ENCODE assay signal across 1 cellular context in the genomic region with DNA sequence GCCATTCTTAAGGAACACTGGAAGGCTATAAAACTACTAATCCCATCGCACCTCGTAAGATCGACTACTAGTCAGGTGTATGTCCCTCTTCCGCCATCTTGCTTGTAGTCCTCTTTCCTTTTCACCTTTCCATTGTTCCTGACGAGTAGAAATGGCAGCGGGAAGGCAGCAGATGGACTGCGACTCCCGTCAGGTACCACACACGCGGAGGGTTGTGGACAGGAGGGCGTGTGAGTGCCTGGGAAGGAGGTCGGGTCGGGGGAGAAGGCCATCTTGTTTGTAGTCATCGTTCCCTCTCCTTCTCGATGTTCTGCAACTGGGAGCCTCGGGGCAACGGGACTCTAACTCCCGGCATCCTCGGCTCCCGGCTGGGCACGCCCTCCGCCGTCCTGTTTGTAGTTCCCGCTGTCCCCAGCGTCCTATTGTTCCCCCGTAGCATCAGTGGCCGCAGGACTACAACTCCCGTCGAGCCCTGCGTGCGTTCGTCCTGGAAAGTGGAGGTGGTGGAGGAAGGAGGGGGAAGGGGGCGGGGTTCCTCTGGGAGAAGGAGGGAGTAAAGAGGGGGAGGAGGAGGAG.
TF ChIP-seq lines count a peak whose summit lies in the region.

No MANE protein-coding gene starts in this region.

TF ChIP-seq in K562, 482 proteins besides CTCF, POLR2A, EP300 and RAD21 (continued from another document and continues in another):
- TF ChIP-seq, protein P1, sequence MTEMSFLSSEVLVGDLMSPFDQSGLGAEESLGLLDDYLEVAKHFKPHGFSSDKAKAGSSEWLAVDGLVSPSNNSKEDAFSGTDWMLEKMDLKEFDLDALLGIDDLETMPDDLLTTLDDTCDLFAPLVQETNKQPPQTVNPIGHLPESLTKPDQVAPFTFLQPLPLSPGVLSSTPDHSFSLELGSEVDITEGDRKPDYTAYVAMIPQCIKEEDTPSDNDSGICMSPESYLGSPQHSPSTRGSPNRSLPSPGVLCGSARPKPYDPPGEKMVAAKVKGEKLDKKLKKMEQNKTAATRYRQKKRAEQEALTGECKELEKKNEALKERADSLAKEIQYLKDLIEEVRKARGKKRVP (CRISPR knock-in tag; IDR thresholded peaks at IDR 0.05): peak; percentile 65
- TF ChIP-seq RBM22 (IDR thresholded peaks at IDR 0.05; ENCODE audit: low read depth, low read length, poor library complexity, severe bottlenecking) (no peak), HNRNPL (IDR thresholded peaks at IDR 0.05; ENCODE audit: low read depth, low read length) (no peak), ZNF76 (CRISPR knock-in tag; IDR thresholded peaks at IDR 0.05; ENCODE audit: borderline replicate concordance) (no peak; the same call in 1 of the 2 replicates), HNRNPLL (IDR thresholded peaks at IDR 0.05; ENCODE audit: low read depth, low read length, poor library complexity, severe bottlenecking) (no peak), ZBTB17 (CRISPR knock-in tag; IDR thresholded peaks at IDR 0.05) (peak; percentile 95), HDAC6 (IDR thresholded peaks at IDR 0.05; ENCODE audit: low read depth, low read length) (no peak), ZNF239 (CRISPR knock-in tag; IDR thresholded peaks at IDR 0.05) (peak; percentile 67), ATF7 (IDR thresholded peaks at IDR 0.05) (peak; percentile 8; the same call in 1 of the 2 replicates), NFE2 (IDR thresholded peaks at IDR 0.05; ENCODE audit: low read depth) (peak; percentile 20; the same call in 1 of the 2 replicates), RBM14 (IDR thresholded peaks at IDR 0.05; ENCODE audit: borderline replicate concordance, insufficient read depth, low read depth, low read length) (no peak), FOXJ2 (tag; IDR thresholded peaks at IDR 0.05) (no peak), TSC22D4 (tag; IDR thresholded peaks at IDR 0.05) (no peak), CREB1 (IDR thresholded peaks at IDR 0.05) (peak; percentile 85), CREB1 (CRISPR knock-in tag; IDR thresholded peaks at IDR 0.05) (peak; percentile 32; the same call in 1 of the 2 replicates), KDM5B (IDR thresholded peaks at IDR 0.05; ENCODE audit: insufficient replicate concordance, low read depth, low read length) (peak; percentile 78), RBM34 (IDR thresholded peaks at IDR 0.05; ENCODE audit: borderline replicate concordance, insufficient read depth, low read length) (no peak), KLF16 (IDR thresholded peaks at IDR 0.05) (no peak), POLR2B (IDR thresholded peaks at IDR 0.05; ENCODE audit: low read depth, partially characterized antibody) (peak; percentile 60), HDAC8 (tag; IDR thresholded peaks at IDR 0.05) (peak; percentile 80; the same call in 1 of the 2 replicates), TRIM24 (IDR thresholded peaks at IDR 0.05) (no peak)
- TF ChIP-seq, protein P2, sequence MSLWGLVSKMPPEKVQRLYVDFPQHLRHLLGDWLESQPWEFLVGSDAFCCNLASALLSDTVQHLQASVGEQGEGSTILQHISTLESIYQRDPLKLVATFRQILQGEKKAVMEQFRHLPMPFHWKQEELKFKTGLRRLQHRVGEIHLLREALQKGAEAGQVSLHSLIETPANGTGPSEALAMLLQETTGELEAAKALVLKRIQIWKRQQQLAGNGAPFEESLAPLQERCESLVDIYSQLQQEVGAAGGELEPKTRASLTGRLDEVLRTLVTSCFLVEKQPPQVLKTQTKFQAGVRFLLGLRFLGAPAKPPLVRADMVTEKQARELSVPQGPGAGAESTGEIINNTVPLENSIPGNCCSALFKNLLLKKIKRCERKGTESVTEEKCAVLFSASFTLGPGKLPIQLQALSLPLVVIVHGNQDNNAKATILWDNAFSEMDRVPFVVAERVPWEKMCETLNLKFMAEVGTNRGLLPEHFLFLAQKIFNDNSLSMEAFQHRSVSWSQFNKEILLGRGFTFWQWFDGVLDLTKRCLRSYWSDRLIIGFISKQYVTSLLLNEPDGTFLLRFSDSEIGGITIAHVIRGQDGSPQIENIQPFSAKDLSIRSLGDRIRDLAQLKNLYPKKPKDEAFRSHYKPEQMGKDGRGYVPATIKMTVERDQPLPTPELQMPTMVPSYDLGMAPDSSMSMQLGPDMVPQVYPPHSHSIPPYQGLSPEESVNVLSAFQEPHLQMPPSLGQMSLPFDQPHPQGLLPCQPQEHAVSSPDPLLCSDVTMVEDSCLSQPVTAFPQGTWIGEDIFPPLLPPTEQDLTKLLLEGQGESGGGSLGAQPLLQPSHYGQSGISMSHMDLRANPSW (CRISPR knock-in tag; IDR thresholded peaks at IDR 0.05): no peak
- TF ChIP-seq, protein P3, sequence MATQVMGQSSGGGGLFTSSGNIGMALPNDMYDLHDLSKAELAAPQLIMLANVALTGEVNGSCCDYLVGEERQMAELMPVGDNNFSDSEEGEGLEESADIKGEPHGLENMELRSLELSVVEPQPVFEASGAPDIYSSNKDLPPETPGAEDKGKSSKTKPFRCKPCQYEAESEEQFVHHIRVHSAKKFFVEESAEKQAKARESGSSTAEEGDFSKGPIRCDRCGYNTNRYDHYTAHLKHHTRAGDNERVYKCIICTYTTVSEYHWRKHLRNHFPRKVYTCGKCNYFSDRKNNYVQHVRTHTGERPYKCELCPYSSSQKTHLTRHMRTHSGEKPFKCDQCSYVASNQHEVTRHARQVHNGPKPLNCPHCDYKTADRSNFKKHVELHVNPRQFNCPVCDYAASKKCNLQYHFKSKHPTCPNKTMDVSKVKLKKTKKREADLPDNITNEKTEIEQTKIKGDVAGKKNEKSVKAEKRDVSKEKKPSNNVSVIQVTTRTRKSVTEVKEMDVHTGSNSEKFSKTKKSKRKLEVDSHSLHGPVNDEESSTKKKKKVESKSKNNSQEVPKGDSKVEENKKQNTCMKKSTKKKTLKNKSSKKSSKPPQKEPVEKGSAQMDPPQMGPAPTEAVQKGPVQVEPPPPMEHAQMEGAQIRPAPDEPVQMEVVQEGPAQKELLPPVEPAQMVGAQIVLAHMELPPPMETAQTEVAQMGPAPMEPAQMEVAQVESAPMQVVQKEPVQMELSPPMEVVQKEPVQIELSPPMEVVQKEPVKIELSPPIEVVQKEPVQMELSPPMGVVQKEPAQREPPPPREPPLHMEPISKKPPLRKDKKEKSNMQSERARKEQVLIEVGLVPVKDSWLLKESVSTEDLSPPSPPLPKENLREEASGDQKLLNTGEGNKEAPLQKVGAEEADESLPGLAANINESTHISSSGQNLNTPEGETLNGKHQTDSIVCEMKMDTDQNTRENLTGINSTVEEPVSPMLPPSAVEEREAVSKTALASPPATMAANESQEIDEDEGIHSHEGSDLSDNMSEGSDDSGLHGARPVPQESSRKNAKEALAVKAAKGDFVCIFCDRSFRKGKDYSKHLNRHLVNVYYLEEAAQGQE (CRISPR knock-in tag; IDR thresholded peaks at IDR 0.05; ENCODE audit: low read depth): 0 out of 2 replicates have a peak, but pooled peaks have one; percentile 61
- TF ChIP-seq, protein P4, sequence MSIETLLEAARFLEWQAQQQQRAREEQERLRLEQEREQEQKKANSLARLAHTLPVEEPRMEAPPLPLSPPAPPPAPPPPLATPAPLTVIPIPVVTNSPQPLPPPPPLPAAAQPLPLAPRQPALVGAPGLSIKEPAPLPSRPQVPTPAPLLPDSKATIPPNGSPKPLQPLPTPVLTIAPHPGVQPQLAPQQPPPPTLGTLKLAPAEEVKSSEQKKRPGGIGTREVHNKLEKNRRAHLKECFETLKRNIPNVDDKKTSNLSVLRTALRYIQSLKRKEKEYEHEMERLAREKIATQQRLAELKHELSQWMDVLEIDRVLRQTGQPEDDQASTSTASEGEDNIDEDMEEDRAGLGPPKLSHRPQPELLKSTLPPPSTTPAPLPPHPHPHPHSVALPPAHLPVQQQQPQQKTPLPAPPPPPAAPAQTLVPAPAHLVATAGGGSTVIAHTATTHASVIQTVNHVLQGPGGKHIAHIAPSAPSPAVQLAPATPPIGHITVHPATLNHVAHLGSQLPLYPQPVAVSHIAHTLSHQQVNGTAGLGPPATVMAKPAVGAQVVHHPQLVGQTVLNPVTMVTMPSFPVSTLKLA (conservative IDR thresholded peaks at IDR 0.05): peak; percentile 57 to 82; a peak in 3 of 4 replicates
- TF ChIP-seq, protein P5, sequence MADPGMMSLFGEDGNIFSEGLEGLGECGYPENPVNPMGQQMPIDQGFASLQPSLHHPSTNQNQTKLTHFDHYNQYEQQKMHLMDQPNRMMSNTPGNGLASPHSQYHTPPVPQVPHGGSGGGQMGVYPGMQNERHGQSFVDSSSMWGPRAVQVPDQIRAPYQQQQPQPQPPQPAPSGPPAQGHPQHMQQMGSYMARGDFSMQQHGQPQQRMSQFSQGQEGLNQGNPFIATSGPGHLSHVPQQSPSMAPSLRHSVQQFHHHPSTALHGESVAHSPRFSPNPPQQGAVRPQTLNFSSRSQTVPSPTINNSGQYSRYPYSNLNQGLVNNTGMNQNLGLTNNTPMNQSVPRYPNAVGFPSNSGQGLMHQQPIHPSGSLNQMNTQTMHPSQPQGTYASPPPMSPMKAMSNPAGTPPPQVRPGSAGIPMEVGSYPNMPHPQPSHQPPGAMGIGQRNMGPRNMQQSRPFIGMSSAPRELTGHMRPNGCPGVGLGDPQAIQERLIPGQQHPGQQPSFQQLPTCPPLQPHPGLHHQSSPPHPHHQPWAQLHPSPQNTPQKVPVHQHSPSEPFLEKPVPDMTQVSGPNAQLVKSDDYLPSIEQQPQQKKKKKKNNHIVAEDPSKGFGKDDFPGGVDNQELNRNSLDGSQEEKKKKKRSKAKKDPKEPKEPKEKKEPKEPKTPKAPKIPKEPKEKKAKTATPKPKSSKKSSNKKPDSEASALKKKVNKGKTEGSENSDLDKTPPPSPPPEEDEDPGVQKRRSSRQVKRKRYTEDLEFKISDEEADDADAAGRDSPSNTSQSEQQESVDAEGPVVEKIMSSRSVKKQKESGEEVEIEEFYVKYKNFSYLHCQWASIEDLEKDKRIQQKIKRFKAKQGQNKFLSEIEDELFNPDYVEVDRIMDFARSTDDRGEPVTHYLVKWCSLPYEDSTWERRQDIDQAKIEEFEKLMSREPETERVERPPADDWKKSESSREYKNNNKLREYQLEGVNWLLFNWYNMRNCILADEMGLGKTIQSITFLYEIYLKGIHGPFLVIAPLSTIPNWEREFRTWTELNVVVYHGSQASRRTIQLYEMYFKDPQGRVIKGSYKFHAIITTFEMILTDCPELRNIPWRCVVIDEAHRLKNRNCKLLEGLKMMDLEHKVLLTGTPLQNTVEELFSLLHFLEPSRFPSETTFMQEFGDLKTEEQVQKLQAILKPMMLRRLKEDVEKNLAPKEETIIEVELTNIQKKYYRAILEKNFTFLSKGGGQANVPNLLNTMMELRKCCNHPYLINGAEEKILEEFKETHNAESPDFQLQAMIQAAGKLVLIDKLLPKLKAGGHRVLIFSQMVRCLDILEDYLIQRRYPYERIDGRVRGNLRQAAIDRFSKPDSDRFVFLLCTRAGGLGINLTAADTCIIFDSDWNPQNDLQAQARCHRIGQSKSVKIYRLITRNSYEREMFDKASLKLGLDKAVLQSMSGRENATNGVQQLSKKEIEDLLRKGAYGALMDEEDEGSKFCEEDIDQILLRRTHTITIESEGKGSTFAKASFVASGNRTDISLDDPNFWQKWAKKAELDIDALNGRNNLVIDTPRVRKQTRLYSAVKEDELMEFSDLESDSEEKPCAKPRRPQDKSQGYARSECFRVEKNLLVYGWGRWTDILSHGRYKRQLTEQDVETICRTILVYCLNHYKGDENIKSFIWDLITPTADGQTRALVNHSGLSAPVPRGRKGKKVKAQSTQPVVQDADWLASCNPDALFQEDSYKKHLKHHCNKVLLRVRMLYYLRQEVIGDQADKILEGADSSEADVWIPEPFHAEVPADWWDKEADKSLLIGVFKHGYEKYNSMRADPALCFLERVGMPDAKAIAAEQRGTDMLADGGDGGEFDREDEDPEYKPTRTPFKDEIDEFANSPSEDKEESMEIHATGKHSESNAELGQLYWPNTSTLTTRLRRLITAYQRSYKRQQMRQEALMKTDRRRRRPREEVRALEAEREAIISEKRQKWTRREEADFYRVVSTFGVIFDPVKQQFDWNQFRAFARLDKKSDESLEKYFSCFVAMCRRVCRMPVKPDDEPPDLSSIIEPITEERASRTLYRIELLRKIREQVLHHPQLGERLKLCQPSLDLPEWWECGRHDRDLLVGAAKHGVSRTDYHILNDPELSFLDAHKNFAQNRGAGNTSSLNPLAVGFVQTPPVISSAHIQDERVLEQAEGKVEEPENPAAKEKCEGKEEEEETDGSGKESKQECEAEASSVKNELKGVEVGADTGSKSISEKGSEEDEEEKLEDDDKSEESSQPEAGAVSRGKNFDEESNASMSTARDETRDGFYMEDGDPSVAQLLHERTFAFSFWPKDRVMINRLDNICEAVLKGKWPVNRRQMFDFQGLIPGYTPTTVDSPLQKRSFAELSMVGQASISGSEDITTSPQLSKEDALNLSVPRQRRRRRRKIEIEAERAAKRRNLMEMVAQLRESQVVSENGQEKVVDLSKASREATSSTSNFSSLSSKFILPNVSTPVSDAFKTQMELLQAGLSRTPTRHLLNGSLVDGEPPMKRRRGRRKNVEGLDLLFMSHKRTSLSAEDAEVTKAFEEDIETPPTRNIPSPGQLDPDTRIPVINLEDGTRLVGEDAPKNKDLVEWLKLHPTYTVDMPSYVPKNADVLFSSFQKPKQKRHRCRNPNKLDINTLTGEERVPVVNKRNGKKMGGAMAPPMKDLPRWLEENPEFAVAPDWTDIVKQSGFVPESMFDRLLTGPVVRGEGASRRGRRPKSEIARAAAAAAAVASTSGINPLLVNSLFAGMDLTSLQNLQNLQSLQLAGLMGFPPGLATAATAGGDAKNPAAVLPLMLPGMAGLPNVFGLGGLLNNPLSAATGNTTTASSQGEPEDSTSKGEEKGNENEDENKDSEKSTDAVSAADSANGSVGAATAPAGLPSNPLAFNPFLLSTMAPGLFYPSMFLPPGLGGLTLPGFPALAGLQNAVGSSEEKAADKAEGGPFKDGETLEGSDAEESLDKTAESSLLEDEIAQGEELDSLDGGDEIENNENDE (IDR thresholded peaks at IDR 0.05; ENCODE audit: low read depth, low read length): no peak
- TF ChIP-seq, protein P6, sequence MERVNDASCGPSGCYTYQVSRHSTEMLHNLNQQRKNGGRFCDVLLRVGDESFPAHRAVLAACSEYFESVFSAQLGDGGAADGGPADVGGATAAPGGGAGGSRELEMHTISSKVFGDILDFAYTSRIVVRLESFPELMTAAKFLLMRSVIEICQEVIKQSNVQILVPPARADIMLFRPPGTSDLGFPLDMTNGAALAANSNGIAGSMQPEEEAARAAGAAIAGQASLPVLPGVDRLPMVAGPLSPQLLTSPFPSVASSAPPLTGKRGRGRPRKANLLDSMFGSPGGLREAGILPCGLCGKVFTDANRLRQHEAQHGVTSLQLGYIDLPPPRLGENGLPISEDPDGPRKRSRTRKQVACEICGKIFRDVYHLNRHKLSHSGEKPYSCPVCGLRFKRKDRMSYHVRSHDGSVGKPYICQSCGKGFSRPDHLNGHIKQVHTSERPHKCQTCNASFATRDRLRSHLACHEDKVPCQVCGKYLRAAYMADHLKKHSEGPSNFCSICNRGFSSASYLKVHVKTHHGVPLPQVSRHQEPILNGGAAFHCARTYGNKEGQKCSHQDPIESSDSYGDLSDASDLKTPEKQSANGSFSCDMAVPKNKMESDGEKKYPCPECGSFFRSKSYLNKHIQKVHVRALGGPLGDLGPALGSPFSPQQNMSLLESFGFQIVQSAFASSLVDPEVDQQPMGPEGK (CRISPR knock-in tag; IDR thresholded peaks at IDR 0.05; ENCODE audit: borderline replicate concordance): no peak
- TF ChIP-seq, protein P7, sequence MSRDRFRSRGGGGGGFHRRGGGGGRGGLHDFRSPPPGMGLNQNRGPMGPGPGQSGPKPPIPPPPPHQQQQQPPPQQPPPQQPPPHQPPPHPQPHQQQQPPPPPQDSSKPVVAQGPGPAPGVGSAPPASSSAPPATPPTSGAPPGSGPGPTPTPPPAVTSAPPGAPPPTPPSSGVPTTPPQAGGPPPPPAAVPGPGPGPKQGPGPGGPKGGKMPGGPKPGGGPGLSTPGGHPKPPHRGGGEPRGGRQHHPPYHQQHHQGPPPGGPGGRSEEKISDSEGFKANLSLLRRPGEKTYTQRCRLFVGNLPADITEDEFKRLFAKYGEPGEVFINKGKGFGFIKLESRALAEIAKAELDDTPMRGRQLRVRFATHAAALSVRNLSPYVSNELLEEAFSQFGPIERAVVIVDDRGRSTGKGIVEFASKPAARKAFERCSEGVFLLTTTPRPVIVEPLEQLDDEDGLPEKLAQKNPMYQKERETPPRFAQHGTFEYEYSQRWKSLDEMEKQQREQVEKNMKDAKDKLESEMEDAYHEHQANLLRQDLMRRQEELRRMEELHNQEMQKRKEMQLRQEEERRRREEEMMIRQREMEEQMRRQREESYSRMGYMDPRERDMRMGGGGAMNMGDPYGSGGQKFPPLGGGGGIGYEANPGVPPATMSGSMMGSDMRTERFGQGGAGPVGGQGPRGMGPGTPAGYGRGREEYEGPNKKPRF (IDR thresholded peaks at IDR 0.05; ENCODE audit: low read depth, low read length): no peak
